Comparison of ENCODE assay signal across 8 cellular contexts in genomic region chr14:31420319-31421081, GRCh38. TPM values are rescaled to one million over a fixed set of nuclear protein-coding genes. Genes with fewer than 3 reads are reported as not detected.
DNase-seq lines count a peak whose midpoint lies in the region; ATAC-seq and TF ChIP-seq lines count a peak whose summit lies in the region.

TSS of gene HEATR5A (minus strand) at chr14:31420550. CDS start at chr14:31402975, 17,575 bp downstream.

- TF ChIP-seq CTCF in right atrium auricular region (IDR thresholded peaks at IDR 0.05) (peak; percentile 15 to 43), psoas muscle (IDR thresholded peaks at IDR 0.05) (peak; percentile 37)

- intact Hi-C loops in psoas muscle (cut with DNase I): no loop called here

- H3K4me1 Mint-ChIP-seq in T-helper 1 cell treated with Interleukin-12 subunit alpha and Interleukin-12 subunit beta and Interleukin-4 antibody, amounts not matched to agents 30 μg/mL and 1 μg/mL, for 36 hours (ENCODE audit: low read depth): peaks cover 20% of the 10 kb centered on the region

- no peaks in the 10 kb centered on the region for H3K9me3 Mint-ChIP-seq in T-helper 1 cell treated with Interleukin-12 subunit alpha and Interleukin-12 subunit beta and Interleukin-4 antibody, amounts not matched to agents 30 μg/mL and 1 μg/mL, for 36 hours

- H3K27ac ChIP-seq in angular gyrus (ENCODE audit: low read depth, low read length): peak within 1 kb of the TSS; percentile 78
- peak within 1 kb of the TSS; percentile 86 to 93 for H3K27ac ChIP-seq in right atrium auricular region
- peak within 1 kb of the TSS; percentile 91 for H3K27ac ChIP-seq in psoas muscle
- peak within 1 kb of the TSS; percentile 53 for H3K27ac ChIP-seq in urinary bladder (ENCODE audit: low read depth)

- H3K27ac Mint-ChIP-seq in T-helper 1 cell treated with Interleukin-12 subunit alpha and Interleukin-12 subunit beta and Interleukin-4 antibody, amounts not matched to agents 30 μg/mL and 1 μg/mL, for 36 hours: peak within 1 kb of the TSS; percentile 84

- H3K27me3 ChIP-seq in right atrium auricular region: no peaks in the 10 kb centered on the region
- H3K27me3 ChIP-seq in psoas muscle (ENCODE audit: insufficient read depth in 3 of 3, low read length in 2 of 3): no peaks in the 10 kb centered on the region

- no peaks in the 10 kb centered on the region for H3K9me3 ChIP-seq in right atrium auricular region
- H3K9me3 ChIP-seq in psoas muscle: no peaks in the 10 kb centered on the region

- H3K36me3 Mint-ChIP-seq in T-helper 1 cell treated with Interleukin-12 subunit alpha and Interleukin-12 subunit beta and Interleukin-4 antibody, amounts not matched to agents 30 μg/mL and 1 μg/mL, for 36 hours (ENCODE audit: low read depth): no peaks in the 10 kb centered on the region

- peak within 1 kb of the TSS; percentile 98 for H3K4me3 Mint-ChIP-seq in T-helper 1 cell treated with Interleukin-12 subunit alpha and Interleukin-12 subunit beta and Interleukin-4 antibody, amounts not matched to agents 30 μg/mL and 1 μg/mL, for 36 hours

- peaks cover 0 to 22% of the 10 kb centered on the region in 2 donors for H3K4me1 ChIP-seq in right atrium auricular region
- peaks cover 12% of the 10 kb centered on the region for H3K4me1 ChIP-seq in psoas muscle
- H3K4me1 ChIP-seq in urinary bladder (ENCODE audit: insufficient read depth): no peaks in the 10 kb centered on the region

- ATAC-seq in GM18499 (IDR thresholded peaks at IDR 0.05; ENCODE audit: insufficient read depth, unreplicated experiment) (peak; percentile 87), HG02938 (IDR thresholded peaks at IDR 0.05; ENCODE audit: unreplicated experiment) (peak; percentile 90), psoas muscle (peak; percentile 97 to 99 (median 98))

- H3K36me3 ChIP-seq in right atrium auricular region (no peaks in the 10 kb centered on the region), psoas muscle (ENCODE audit: insufficient read depth in 1 of 2, low read depth in 1 of 2) (peaks cover 0 to 2% of the 10 kb centered on the region in 2 donors), urinary bladder (ENCODE audit: insufficient read depth) (no peaks in the 10 kb centered on the region)

- peak; percentile 76 for DNase-seq in NCI-H1694 treated with DMSO at 0.1 percent for 48 hours (lab: John Stamatoyannopoulos, UW)
- DNase-seq in right atrium auricular region (ENCODE audit: low spot score): peak; percentile 94
- peak; percentile 96 to 98 for DNase-seq in psoas muscle

- H3K27me3 Mint-ChIP-seq in T-helper 1 cell treated with Interleukin-12 subunit alpha and Interleukin-12 subunit beta and Interleukin-4 antibody, amounts not matched to agents 30 μg/mL and 1 μg/mL, for 36 hours (ENCODE audit: low read depth): peaks cover 5% of the 10 kb centered on the region

- 2% methylated on average over 56 of the region's 56 CpGs for WGBS in psoas muscle, 3 donors
- WGBS in urinary bladder: 2% methylated on average over 56 of the region's 56 CpGs

- peak within 1 kb of the TSS; percentile 95 to 99 for H3K4me3 ChIP-seq in right atrium auricular region
- H3K4me3 ChIP-seq in psoas muscle: peak within 1 kb of the TSS; percentile 95
- H3K4me3 ChIP-seq in urinary bladder (ENCODE audit: low read depth, low read length): peak within 1 kb of the TSS; percentile 86

RNA-seq across cellular contexts. Expression of gene HEATR5A, which starts in this region (rescaled TPM):
- total RNA-seq in right atrium auricular region (10 to 100 TPM; 29.0 to 29.3 TPM), psoas muscle (10 to 100 TPM; 21.5 to 40.4 (median 29.9) TPM), urinary bladder (74.8 TPM)
- polyA plus RNA-seq in psoas muscle (10 to 100 TPM; 10.2 to 19.5 (median 16.3) TPM), urinary bladder (12.0 TPM)

Comparison
In these comparisons a context has a peak if more than half of its experiments do, and no peak if none do; other contexts are left out.
1. Peak in every context shown above with its lines: DNase-seq, ATAC-seq, H3K4me3 ChIP-seq and H3K27ac ChIP-seq.